Comparison of ENCODE assay signal across 1 cellular context in genomic region chr7:91239772-91240171, GRCh38.
TF ChIP-seq lines count a peak whose summit lies in the region.

No MANE protein-coding gene starts in this region.

TF ChIP-seq in HepG2, 621 proteins besides CTCF, POLR2A, EP300 and RAD21:
- TF ChIP-seq THAP8 (CRISPR knock-in tag; IDR thresholded peaks at IDR 0.05; ENCODE audit: borderline replicate concordance) = no peak
- TF ChIP-seq SOX5 (CRISPR knock-in tag; IDR thresholded peaks at IDR 0.05; ENCODE audit: borderline replicate concordance) = no peak
- TF ChIP-seq GMEB1 (CRISPR knock-in tag; IDR thresholded peaks at IDR 0.05; ENCODE audit: borderline replicate concordance) = no peak
- no peak for TF ChIP-seq TARDBP (CRISPR knock-in tag; IDR thresholded peaks at IDR 0.05)
- no peak for TF ChIP-seq ZFP90 (CRISPR knock-in tag; IDR thresholded peaks at IDR 0.05; ENCODE audit: borderline replicate concordance)
- no peak for TF ChIP-seq ZKSCAN8 (CRISPR knock-in tag; IDR thresholded peaks at IDR 0.05; ENCODE audit: borderline replicate concordance)
- TF ChIP-seq ZNF326 (CRISPR knock-in tag; IDR thresholded peaks at IDR 0.05; ENCODE audit: borderline replicate concordance) = no peak
- TF ChIP-seq SMYD3 (CRISPR knock-in tag; IDR thresholded peaks at IDR 0.05) = no peak
- no peak for TF ChIP-seq RORA (CRISPR knock-in tag; IDR thresholded peaks at IDR 0.05)
- no peak for TF ChIP-seq DNMT3B (CRISPR knock-in tag; conservative IDR thresholded peaks at IDR 0.05)
- no peak for TF ChIP-seq CSRNP1 (CRISPR knock-in tag; IDR thresholded peaks at IDR 0.05)
TF ChIP-seq in HepG2: peak in this region for 0.
